ENCODE assay signal across 8 cellular contexts in genomic region chr11:43943931-43944751, GRCh38. TPM values are rescaled to one million over a fixed set of nuclear protein-coding genes. Genes with fewer than 3 reads are reported as not detected.
A peak's percentile ranks its signal among the peaks of the same experiment; 100 is the strongest.
DNase-seq lines count a peak whose midpoint lies in the region; TF ChIP-seq lines count a peak whose summit lies in the region.

No MANE protein-coding gene starts in this region.

- no peak overlapping the region for H3K27ac Mint-ChIP-seq in activated CD4-positive, alpha-beta memory T cell treated with anti-CD3 and anti-CD28 coated beads for 36 hours
- no peak overlapping the region for H3K27ac Mint-ChIP-seq in progenitor cell of endocrine pancreas

- CTCF ChIA-PET in activated CD4-positive, alpha-beta memory T cell treated with anti-CD3 and anti-CD28 coated beads for 36 hours (lab: Charles Lee) = interaction anchor here (0.9 to 5.4 kb wide), 13 partner anchors 11 to 150 kb away, joined by 3 to 55 read pairs (median 3); partner anchors contain the start of gene ALKBH3

- peak overlapping the region; percentile 37 to 45 for H3K4me3 ChIP-seq in foreskin fibroblast (ENCODE audit: low read depth in 1 of 2, low read length in 2 of 2)

- TF ChIP-seq CTCF in foreskin fibroblast (IDR thresholded peaks at IDR 0.05; ENCODE audit: low read depth, low read length) (no peak), progenitor cell of endocrine pancreas (IDR thresholded peaks at IDR 0.05; ENCODE audit: unreplicated experiment) (no peak)

- H3K4me3 Mint-ChIP-seq in activated CD4-positive, alpha-beta memory T cell treated with anti-CD3 and anti-CD28 coated beads for 36 hours = peak overlapping the region; percentile 45
- peak overlapping the region; percentile 78 for H3K4me3 Mint-ChIP-seq in progenitor cell of endocrine pancreas (ENCODE audit: low read depth)

- peaks cover 59% of the 10 kb centered on the region for H3K27me3 Mint-ChIP-seq in activated CD4-positive, alpha-beta memory T cell treated with anti-CD3 and anti-CD28 coated beads for 36 hours
- peaks cover 70% of the 10 kb centered on the region for H3K27me3 Mint-ChIP-seq in progenitor cell of endocrine pancreas

- H3K4me1 Mint-ChIP-seq in activated CD4-positive, alpha-beta memory T cell treated with anti-CD3 and anti-CD28 coated beads for 36 hours (ENCODE audit: low read depth) = peaks cover 17% of the 10 kb centered on the region
- H3K4me1 Mint-ChIP-seq in progenitor cell of endocrine pancreas (ENCODE audit: low read depth) = peaks cover 7% of the 10 kb centered on the region

- peak; percentile 38 for DNase-seq in NCI-H146 (lab: John Stamatoyannopoulos, UW)
- DNase-seq in NCI-H146 treated with DMSO at 0.1 percent for 48 hours (lab: John Stamatoyannopoulos, UW; ENCODE audit: unreplicated experiment) = no peak
- DNase-seq in activated CD4-positive, alpha-beta memory T cell treated with anti-CD3 and anti-CD28 coated beads for 36 hours = peak; percentile 66
- DNase-seq in foreskin fibroblast = peak in 1 of 2 donors; percentile 40
- no peak for DNase-seq in progenitor cell of endocrine pancreas (ENCODE audit: low spot score, unreplicated experiment)
- no peak for DNase-seq in dedifferentiated amniotic fluid mesenchymal stem cell (ENCODE audit: extremely low spot score)
- DNase-seq in NOMO-1 treated with DMSO at 0.1 percent for 48 hours (lab: John Stamatoyannopoulos, UW; ENCODE audit: unreplicated experiment) = no peak
- DNase-seq in SIG-M5 treated with dmso at 0.1 percent for 504 hours (lab: John Stamatoyannopoulos, UW; ENCODE audit: unreplicated experiment) = no peak

- POLR2A ChIA-PET in activated CD4-positive, alpha-beta memory T cell treated with anti-CD3 and anti-CD28 coated beads for 36 hours (lab: Charles Lee) = no interaction called here

- H3K36me3 Mint-ChIP-seq in activated CD4-positive, alpha-beta memory T cell treated with anti-CD3 and anti-CD28 coated beads for 36 hours = no peaks in the 10 kb centered on the region
- H3K36me3 Mint-ChIP-seq in progenitor cell of endocrine pancreas (ENCODE audit: insufficient read depth) = no peaks in the 10 kb centered on the region

- H3K9me3 Mint-ChIP-seq in activated CD4-positive, alpha-beta memory T cell treated with anti-CD3 and anti-CD28 coated beads for 36 hours = no peaks in the 10 kb centered on the region
- H3K9me3 Mint-ChIP-seq in progenitor cell of endocrine pancreas (ENCODE audit: low read depth) = no peaks in the 10 kb centered on the region

- intact Hi-C loops in activated CD4-positive, alpha-beta memory T cell treated with anti-CD3 and anti-CD28 coated beads for 36 hours (cut with micrococcal nuclease) = loop anchor here (1.0 to 10.0 kb wide), 3 partner anchors 54 to 121 kb away; partner anchors contain the start of gene ACCS

RNA-seq across cellular contexts. Expression of gene C11orf96, which starts 1.7 kb away (rescaled TPM):
- under 1 TPM in 1 of 2 experiments, not detected in 1; 0.21 TPM for total RNA-seq in activated CD4-positive, alpha-beta memory T cell treated with anti-CD3 and anti-CD28 coated beads for 36 hours
- total RNA-seq in progenitor cell of endocrine pancreas = 0.38 and 0.47 TPM in 2 replicates

Comparison
In these comparisons a context has a peak if more than half of its experiments do, and no peak if none do; other contexts are left out.
1. DNase-seq: peak in NCI-H146 (single experiment) and activated CD4-positive, alpha-beta memory T cell treated with anti-CD3 and anti-CD28 coated beads for 36 hours (single experiment); none in NCI-H146 treated with DMSO at 0.1 percent for 48 hours (single experiment), progenitor cell of endocrine pancreas (single experiment), dedifferentiated amniotic fluid mesenchymal stem cell (single experiment), NOMO-1 treated with DMSO at 0.1 percent for 48 hours (single experiment) and SIG-M5 treated with dmso at 0.1 percent for 504 hours (single experiment).